1 cellular context compared by ENCODE assay signal in the genomic region with DNA sequence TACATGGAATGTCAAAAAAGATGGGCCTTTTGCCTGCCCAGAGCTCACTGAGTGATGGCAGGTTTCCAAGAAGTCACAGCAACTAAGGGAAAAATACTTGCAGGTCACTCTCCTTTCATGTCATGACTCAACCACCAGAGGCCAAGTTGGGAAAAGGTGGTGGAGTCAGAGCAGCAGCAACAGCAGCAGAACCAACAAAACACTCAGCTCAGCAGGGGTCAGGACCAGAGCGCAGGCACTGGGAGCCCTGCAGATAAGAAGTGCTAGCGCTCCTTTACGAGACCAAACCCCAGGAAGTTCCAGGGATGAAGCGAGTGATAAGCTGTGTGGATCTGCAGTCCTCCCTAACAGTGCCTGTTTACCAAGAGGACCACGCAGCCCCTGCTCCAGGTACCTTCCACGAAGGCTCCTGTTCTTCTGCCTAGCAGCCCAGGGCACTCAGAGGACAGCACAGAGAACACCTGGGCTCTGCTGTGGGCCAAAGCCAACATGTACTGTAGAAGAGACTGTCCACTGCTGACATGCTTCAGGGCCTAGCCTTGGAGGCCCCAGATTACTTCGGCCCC.
A peak's percentile ranks its signal among the peaks of the same experiment; 100 is the strongest.
TF ChIP-seq lines count a peak whose summit lies in the region.

No MANE protein-coding gene starts in this region.

TF ChIP-seq in HepG2, 621 proteins besides CTCF, POLR2A, EP300 and RAD21 (continued from another document and continues in another):
- TF ChIP-seq RXRB (CRISPR knock-in tag; IDR thresholded peaks at IDR 0.05; ENCODE audit: borderline replicate concordance) (peak; percentile 52; the same call in 1 of the 2 replicates), SMYD3 (CRISPR knock-in tag; IDR thresholded peaks at IDR 0.05) (no peak), ZNF292 (CRISPR knock-in tag; IDR thresholded peaks at IDR 0.05; ENCODE audit: borderline replicate concordance, low read depth) (no peak), HDAC2 (CRISPR knock-in tag; IDR thresholded peaks at IDR 0.05) (no peak), ZNF264 (CRISPR knock-in tag; IDR thresholded peaks at IDR 0.05) (no peak), PTBP1 (IDR thresholded peaks at IDR 0.05; ENCODE audit: low read depth, low read length, poor library complexity, severe bottlenecking) (no peak), ZNF577 (CRISPR knock-in tag; IDR thresholded peaks at IDR 0.05; ENCODE audit: borderline replicate concordance, low read depth) (no peak), ZNF24 (IDR thresholded peaks at IDR 0.05) (no peak), CERS6 (CRISPR knock-in tag; IDR thresholded peaks at IDR 0.05) (no peak), ZBTB38 (CRISPR knock-in tag; IDR thresholded peaks at IDR 0.05) (0 out of 2 replicates have a peak, but pooled peaks have one; percentile 42), KDM5A (IDR thresholded peaks at IDR 0.05; ENCODE audit: borderline replicate concordance, low read length) (no peak), NKX3-1 (CRISPR knock-in tag; IDR thresholded peaks at IDR 0.05) (no peak), HOMEZ (CRISPR knock-in tag; IDR thresholded peaks at IDR 0.05; ENCODE audit: low read depth) (no peak), ZNF260 (CRISPR knock-in tag; IDR thresholded peaks at IDR 0.05; ENCODE audit: borderline replicate concordance, low read depth) (no peak), KAT8 (CRISPR knock-in tag; IDR thresholded peaks at IDR 0.05) (0 out of 2 replicates have a peak, but pooled peaks have one; percentile 45), THAP11 (CRISPR knock-in tag; IDR thresholded peaks at IDR 0.05) (no peak), ZSCAN25 (CRISPR knock-in tag; IDR thresholded peaks at IDR 0.05) (no peak), GTF2F1 (IDR thresholded peaks at IDR 0.05; ENCODE audit: low read length) (no peak), MEIS2 (CRISPR knock-in tag; IDR thresholded peaks at IDR 0.05) (no peak), MIER2 (CRISPR knock-in tag; IDR thresholded peaks at IDR 0.05) (no peak), BCL6 (CRISPR knock-in tag; IDR thresholded peaks at IDR 0.05) (peak; percentile 28; the same call in 1 of the 2 replicates), MED1 (CRISPR knock-in tag; IDR thresholded peaks at IDR 0.05) (no peak), ZNF891 (CRISPR knock-in tag; IDR thresholded peaks at IDR 0.05) (no peak), MYNN (CRISPR knock-in tag; IDR thresholded peaks at IDR 0.05; ENCODE audit: low read depth) (no peak), FOXA1 (IDR thresholded peaks at IDR 0.05) (no peak), FOXA1 (CRISPR knock-in tag; IDR thresholded peaks at IDR 0.05) (0 out of 2 replicates have a peak, but pooled peaks have one; percentile 34), NFRKB (IDR thresholded peaks at IDR 0.05) (no peak), ZNF569 (CRISPR knock-in tag; IDR thresholded peaks at IDR 0.05; ENCODE audit: borderline replicate concordance) (no peak), ZNF513 (CRISPR knock-in tag; conservative IDR thresholded peaks at IDR 0.05) (no peak), ZNF318 (CRISPR knock-in tag; IDR thresholded peaks at IDR 0.05) (no peak), ZNF329 (CRISPR knock-in tag; IDR thresholded peaks at IDR 0.05; ENCODE audit: low read depth) (no peak), IRF2 (CRISPR knock-in tag; IDR thresholded peaks at IDR 0.05) (0 out of 2 replicates have a peak, but pooled peaks have one; percentile 17), NCOA5 (CRISPR knock-in tag; IDR thresholded peaks at IDR 0.05) (no peak), TEAD3 (CRISPR knock-in tag; optimal IDR thresholded peaks at IDR 0.05; ENCODE audit: borderline replicate concordance) (peak; percentile 50), ATF3 (CRISPR knock-in tag; IDR thresholded peaks at IDR 0.05) (no peak), MYC (CRISPR knock-in tag; IDR thresholded peaks at IDR 0.05; ENCODE audit: borderline replicate concordance) (no peak), REL (CRISPR knock-in tag; conservative IDR thresholded peaks at IDR 0.05) (no peak), KLF11 (CRISPR knock-in tag; IDR thresholded peaks at IDR 0.05) (no peak), POGK (CRISPR knock-in tag; conservative IDR thresholded peaks at IDR 0.05) (no peak), ZMYM2 (CRISPR knock-in tag; IDR thresholded peaks at IDR 0.05) (no peak)
- TF ChIP-seq, protein P1, sequence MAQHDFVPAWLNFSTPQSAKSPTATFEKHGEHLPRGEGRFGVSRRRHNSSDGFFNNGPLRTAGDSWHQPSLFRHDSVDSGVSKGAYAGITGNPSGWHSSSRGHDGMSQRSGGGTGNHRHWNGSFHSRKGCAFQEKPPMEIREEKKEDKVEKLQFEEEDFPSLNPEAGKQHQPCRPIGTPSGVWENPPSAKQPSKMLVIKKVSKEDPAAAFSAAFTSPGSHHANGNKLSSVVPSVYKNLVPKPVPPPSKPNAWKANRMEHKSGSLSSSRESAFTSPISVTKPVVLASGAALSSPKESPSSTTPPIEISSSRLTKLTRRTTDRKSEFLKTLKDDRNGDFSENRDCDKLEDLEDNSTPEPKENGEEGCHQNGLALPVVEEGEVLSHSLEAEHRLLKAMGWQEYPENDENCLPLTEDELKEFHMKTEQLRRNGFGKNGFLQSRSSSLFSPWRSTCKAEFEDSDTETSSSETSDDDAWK (CRISPR knock-in tag; IDR thresholded peaks at IDR 0.05) = no peak
- TF ChIP-seq, protein P2, sequence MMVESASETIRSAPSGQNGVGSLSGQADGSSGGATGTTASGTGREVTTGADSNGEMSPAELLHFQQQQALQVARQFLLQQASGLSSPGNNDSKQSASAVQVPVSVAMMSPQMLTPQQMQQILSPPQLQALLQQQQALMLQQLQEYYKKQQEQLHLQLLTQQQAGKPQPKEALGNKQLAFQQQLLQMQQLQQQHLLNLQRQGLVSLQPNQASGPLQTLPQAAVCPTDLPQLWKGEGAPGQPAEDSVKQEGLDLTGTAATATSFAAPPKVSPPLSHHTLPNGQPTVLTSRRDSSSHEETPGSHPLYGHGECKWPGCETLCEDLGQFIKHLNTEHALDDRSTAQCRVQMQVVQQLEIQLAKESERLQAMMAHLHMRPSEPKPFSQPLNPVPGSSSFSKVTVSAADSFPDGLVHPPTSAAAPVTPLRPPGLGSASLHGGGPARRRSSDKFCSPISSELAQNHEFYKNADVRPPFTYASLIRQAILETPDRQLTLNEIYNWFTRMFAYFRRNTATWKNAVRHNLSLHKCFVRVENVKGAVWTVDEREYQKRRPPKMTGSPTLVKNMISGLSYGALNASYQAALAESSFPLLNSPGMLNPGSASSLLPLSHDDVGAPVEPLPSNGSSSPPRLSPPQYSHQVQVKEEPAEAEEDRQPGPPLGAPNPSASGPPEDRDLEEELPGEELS (CRISPR knock-in tag; IDR thresholded peaks at IDR 0.05) = no peak
- TF ChIP-seq, protein P3, sequence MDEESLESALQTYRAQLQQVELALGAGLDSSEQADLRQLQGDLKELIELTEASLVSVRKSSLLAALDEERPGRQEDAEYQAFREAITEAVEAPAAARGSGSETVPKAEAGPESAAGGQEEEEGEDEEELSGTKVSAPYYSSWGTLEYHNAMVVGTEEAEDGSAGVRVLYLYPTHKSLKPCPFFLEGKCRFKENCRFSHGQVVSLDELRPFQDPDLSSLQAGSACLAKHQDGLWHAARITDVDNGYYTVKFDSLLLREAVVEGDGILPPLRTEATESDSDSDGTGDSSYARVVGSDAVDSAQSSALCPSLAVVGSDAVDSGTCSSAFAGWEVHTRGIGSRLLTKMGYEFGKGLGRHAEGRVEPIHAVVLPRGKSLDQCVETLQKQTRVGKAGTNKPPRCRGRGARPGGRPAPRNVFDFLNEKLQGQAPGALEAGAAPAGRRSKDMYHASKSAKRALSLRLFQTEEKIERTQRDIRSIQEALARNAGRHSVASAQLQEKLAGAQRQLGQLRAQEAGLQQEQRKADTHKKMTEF (CRISPR knock-in tag; IDR thresholded peaks at IDR 0.05) = peak; percentile 55
